21 cellular contexts compared by ENCODE assay signal in the genomic region with DNA sequence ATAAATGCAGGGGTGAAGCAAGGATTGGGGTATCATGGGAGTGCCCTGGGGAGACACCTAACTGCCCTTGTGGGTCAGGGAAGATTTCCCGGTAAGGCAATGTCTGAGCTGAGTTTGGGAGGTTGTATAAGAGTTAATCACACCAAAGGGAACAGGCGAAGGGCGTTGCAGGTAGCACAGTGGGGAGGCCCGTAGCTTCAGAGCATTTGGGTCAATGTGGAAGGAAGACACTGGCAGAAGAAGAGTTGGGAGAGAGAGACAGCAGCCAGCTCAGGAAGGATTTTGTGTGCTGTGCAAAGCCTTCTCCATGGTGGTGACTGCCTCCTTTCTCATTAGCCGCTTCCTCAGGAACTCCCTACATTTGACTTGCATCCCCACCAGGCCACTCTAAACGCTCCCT.
"Had no signal": no experiment of that assay in that cellular context is flagged by ENCODE, and none has a peak within 500 bp of the region (broad histone marks: within the 10 kb centered on the region; RNA-seq: fewer than 3 reads in every experiment).

No MANE protein-coding gene starts in this region.

- ATAC-seq: activated CD4-positive, alpha-beta T cell treated with anti-CD3 and anti-CD28 coated beads for 36 hours; activated CD8-positive, alpha-beta T cell treated with anti-CD3 and anti-CD28 coated beads, Interleukin-2, amount 10 ng/mL, durations not matched to agents 7 days and 5 days; activated T-cell treated with anti-CD3 and anti-CD28 coated beads, Interleukin-2, amount 50 U/mL, for 4 hours; activated T-helper 17 cell treated with anti-CD3 and anti-CD28 coated beads, Interleukin-2, amount 50 U/mL, for 72 hours; gastroesophageal sphincter had no signal

- DNase-seq: activated CD4-positive, alpha-beta memory T cell treated with anti-CD3 and anti-CD28 coated beads for 36 hours; activated CD4-positive, alpha-beta T cell treated with anti-CD3 and anti-CD28 coated beads for 36 hours; activated CD4-positive, alpha-beta T cell treated with anti-CD3 and anti-CD28 coated beads, Interleukin-2, amount 10 ng/mL, durations not matched to agents 24 days and 14 days; activated CD4-positive, CD25-positive, alpha-beta regulatory T cell; activated CD4-positive, CD25-positive, alpha-beta regulatory T cell treated with anti-CD3 and anti-CD28 coated beads, Interleukin-2, amount 50 U/mL, for 72 hours; activated CD8-positive, alpha-beta T cell treated with anti-CD3 and anti-CD28 coated beads, Interleukin-2, amount 10 ng/mL, durations not matched to agents 7 days and 5 days; activated gamma-delta T cell; activated naive CD4-positive, alpha-beta T cell; activated naive CD4-positive, alpha-beta T cell treated with anti-CD3 and anti-CD28 coated beads, Interleukin-2, amount 50 U/mL, for 16 hours; activated T-cell treated with anti-CD3 and anti-CD28 coated beads, Interleukin-2, amount 50 U/mL, for 4 hours; amniotic stem cell; anterior cingulate cortex; brain microvascular endothelial cell; cortex of kidney; dermis blood vessel endothelial cell; effector CD8-positive, alpha-beta T cell; esophagus squamous epithelium; foreskin melanocyte; T-helper 2 cell had no signal
